In the genomic region with DNA sequence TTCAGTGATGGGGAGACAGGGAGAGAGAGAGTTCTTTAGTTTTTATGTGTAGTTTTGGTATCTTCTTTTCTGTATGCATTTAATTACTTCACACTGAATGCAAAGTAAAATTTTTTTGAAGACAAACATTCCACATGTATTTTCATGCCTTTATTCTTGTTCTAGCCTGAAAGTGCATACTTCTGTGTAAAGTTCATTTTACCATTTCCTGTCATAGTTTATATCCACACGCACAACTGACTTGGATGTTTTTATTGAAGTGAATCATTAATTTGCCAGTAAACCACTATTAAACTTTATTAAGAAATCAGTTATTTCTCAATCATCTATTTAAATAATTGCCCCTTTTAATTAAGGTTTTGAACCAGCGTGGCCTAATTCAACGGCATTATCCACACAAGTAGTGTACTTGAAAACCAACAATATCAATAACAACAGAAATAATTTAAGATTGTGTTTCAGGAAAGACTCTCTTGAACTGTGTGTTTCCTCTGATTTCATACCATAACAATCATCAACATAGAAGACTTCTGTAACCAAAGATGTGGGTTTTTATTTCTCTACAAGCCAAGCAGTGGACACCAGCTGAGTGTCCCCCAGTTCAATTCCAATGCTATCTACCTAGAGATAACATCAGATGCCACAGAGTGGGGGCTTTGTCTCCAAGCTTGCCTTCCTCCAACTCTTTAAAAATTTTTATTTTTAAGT, we compare ENCODE assay signal across 10 cellular contexts.
"Had no signal": no experiment of that assay in that cellular context is flagged by ENCODE, and none has a peak within 500 bp of the region (broad histone marks: within the 10 kb centered on the region; RNA-seq: fewer than 3 reads in every experiment).

No MANE protein-coding gene starts in this region.

- H3K4me3 ChIP-seq: left ventricle myocardium inferior, upper lobe of right lung had no signal

- DNase-seq: activated CD4-positive, alpha-beta memory T cell treated with anti-CD3 and anti-CD28 coated beads for 36 hours; activated effector memory CD4-positive, alpha-beta T cell treated with anti-CD3 and anti-CD28 coated beads, Interleukin-2, amount 50 U/mL, for 16 hours; activated naive CD8-positive, alpha-beta T cell treated with anti-CD3 and anti-CD28 coated beads for 36 hours; activated T-cell treated with anti-CD3 and anti-CD28 coated beads, Interleukin-2, amount 50 U/mL, for 4 hours; left ventricle myocardium inferior; nephron progenitor cell; stimulated activated CD4-positive, alpha-beta T cell treated with anti-CD3 and anti-CD28 coated beads, Interleukin-15, amount 100 ng/mL, for 24 hours; stimulated activated CD4-positive, alpha-beta T cell treated with anti-CD3 and anti-CD28 coated beads, Interleukin-4, amount 100 ng/mL, for 24 hours; T-helper 9 cell; upper lobe of right lung had no signal

- H3K27ac ChIP-seq: left ventricle myocardium inferior, upper lobe of right lung had no signal

- H3K9me3 ChIP-seq: upper lobe of right lung had no signal

- H3K4me1 ChIP-seq: left ventricle myocardium inferior, upper lobe of right lung had no signal

- H3K36me3 ChIP-seq: left ventricle myocardium inferior, upper lobe of right lung had no signal

- ATAC-seq: activated T-cell treated with anti-CD3 and anti-CD28 coated beads, Interleukin-2, amount 50 U/mL, for 4 hours; upper lobe of right lung had no signal

- H3K27me3 ChIP-seq: upper lobe of right lung had no signal
